ENCODE assay signal across 13 cellular contexts in genomic region chr2:234137400-234138014, GRCh38.
A peak's percentile ranks its signal among the peaks of the same experiment; 100 is the strongest.
DNase-seq lines count a peak whose midpoint lies in the region; ATAC-seq, FAIRE-seq and TF ChIP-seq lines count a peak whose summit lies in the region.
"Had no signal": no experiment of that assay in that cellular context is flagged by ENCODE, and none has a peak within 500 bp of the region (broad histone marks: within the 10 kb centered on the region; RNA-seq: fewer than 3 reads in every experiment).

No MANE protein-coding gene starts in this region.

- H3K9me2 ChIP-seq in GM23248 (ENCODE audit: insufficient read depth) = no peaks in the 10 kb centered on the region

- H3K4me2 ChIP-seq in A549 (peak overlapping the region; percentile 53), GM23248 (ENCODE audit: unreplicated experiment) (no peak overlapping the region)

- peak in 1 of 2 experiments; percentile 30; a peak in 3 of 5 replicates for TF ChIP-seq RAD21 in A549 (conservative IDR thresholded peaks at IDR 0.05 in 1 of 2, IDR thresholded peaks at IDR 0.05 in 1 of 2)

- TF ChIP-seq EP300 in A549 (IDR thresholded peaks at IDR 0.05) = no peak; a peak in 1 of 5 replicates

- H2AFZ ChIP-seq in GM23248 = no peak overlapping the region

- no peaks in the 10 kb centered on the region for H3F3A ChIP-seq in GM23248 (ENCODE audit: insufficient read depth)

- H3K4me1 ChIP-seq in A549 (peaks cover 33% of the 10 kb centered on the region), GM23248 (ENCODE audit: insufficient read depth) (0 out of 2 replicates have a peak, but pooled peaks cover 5% of the 10 kb centered on the region), RWPE2 (ENCODE audit: insufficient read depth, poor library complexity, severe bottlenecking) (peaks cover 37% of the 10 kb centered on the region)

- CTCF ChIA-PET in A549 (lab: Yijun Ruan, JAX) = interaction anchor here (0.9 to 3.3 kb wide), 8 partner anchors 21 to 408 kb away, joined by 5 to 33 read pairs (median 10); no protein-coding TSS in a partner anchor

- H3K9ac ChIP-seq in GM23248 = no peak overlapping the region
- H3K9ac ChIP-seq: BLaER1 treated with 17β-estradiol and CSF1 and Interleukin-3, amounts not matched to agents 10 nM and 100 nM had no signal

- no peaks in the 10 kb centered on the region for H4K20me1 ChIP-seq in GM23248 (ENCODE audit: insufficient read depth)
- H4K20me1 ChIP-seq: BLaER1 treated with 17β-estradiol and CSF1 and Interleukin-3, amounts not matched to agents 10 nM and 100 nM had no signal

- ATAC-seq in A549 = no peak
- peak; percentile 52 for ATAC-seq in RWPE2 (ENCODE audit: low read depth)
- no peak for ATAC-seq in HG02973 (IDR thresholded peaks at IDR 0.05; ENCODE audit: unreplicated experiment)
- ATAC-seq: right cardiac atrium had no signal

- H3K9me3 ChIP-seq in A549 = peaks cover 16% of the 10 kb centered on the region; the same call in 2 of the 3 replicates
- no peaks in the 10 kb centered on the region for H3K9me3 ChIP-seq in GM23248 (ENCODE audit: low read depth)
- H3K9me3 ChIP-seq in RWPE2 (ENCODE audit: severe bottlenecking) = no peaks in the 10 kb centered on the region

- H3K27ac ChIP-seq in A549 = peak overlapping the region; percentile 82 to 94
- H3K27ac ChIP-seq in GM23248 = no peak overlapping the region
- H3K27ac ChIP-seq in RWPE2 (ENCODE audit: poor library complexity, severe bottlenecking) = peak overlapping the region; percentile 89
- no peak overlapping the region for H3K27ac ChIP-seq in caudate nucleus (ENCODE audit: low read depth, low read length)
- H3K27ac ChIP-seq: cardiac muscle cell had no signal

- H3K4me3 ChIP-seq in A549 (no peak overlapping the region), GM23248 (no peak overlapping the region), RWPE2 (ENCODE audit: severe bottlenecking) (no peak overlapping the region), fibroblast of the aortic adventitia (ENCODE audit: low read depth, low read length) (no peak overlapping the region)
- H3K4me3 ChIP-seq: BLaER1 treated with 17β-estradiol and CSF1 and Interleukin-3, amounts not matched to agents 10 nM and 100 nM; cardiac muscle cell had no signal

- TF ChIP-seq CTCF in A549 (IDR thresholded peaks at IDR 0.05) (no peak), RWPE2 (IDR thresholded peaks at IDR 0.05; ENCODE audit: poor library complexity, severe bottlenecking) (no peak), fibroblast of the aortic adventitia (IDR thresholded peaks at IDR 0.05; ENCODE audit: insufficient read depth, low read length) (no peak)

- H3K27me3 ChIP-seq in GM23248 (replicated peaks; ENCODE audit: insufficient read depth) (no peaks in the 10 kb centered on the region), RWPE2 (ENCODE audit: insufficient read depth, poor library complexity, severe bottlenecking) (no peaks in the 10 kb centered on the region)
- H3K27me3 ChIP-seq: BLaER1 treated with 17β-estradiol and CSF1 and Interleukin-3, amounts not matched to agents 10 nM and 100 nM; cardiac muscle cell had no signal

- 66% methylated on average over 5 of the region's 6 CpGs for WGBS in A549 (ENCODE audit: missing lambda C conversion rate)
- 83 to 86% methylated on average over 6 of the region's 6 CpGs for WGBS in GM23248 (ENCODE audit: low coverage in 1 of 2, low lambda C conversion rate in 2 of 2, missing lambda C conversion rate in 2 of 2), 2 experiments

- POLR2A ChIA-PET in A549 (lab: Yijun Ruan, JAX) = interaction anchor here (0.5 to 0.7 kb wide), 2 partner anchors 117 to 225 kb away, joined by 3 read pairs; no protein-coding TSS in a partner anchor

- H3K79me2 ChIP-seq in GM23248 (ENCODE audit: insufficient read depth) = no peaks in the 10 kb centered on the region

- in situ Hi-C loops in GM23248 (cut with MboI) = loop anchor here (5.0 to 25.0 kb wide), 3 partner anchors 365 to 975 kb away; no protein-coding TSS in a partner anchor

- H3K36me3 ChIP-seq in GM23248 (ENCODE audit: low read depth) = no peaks in the 10 kb centered on the region
- no peaks in the 10 kb centered on the region for H3K36me3 ChIP-seq in RWPE2 (ENCODE audit: low read depth)
- H3K36me3 ChIP-seq: cardiac muscle cell had no signal

- FAIRE-seq in A549 (lab: Jason Lieb, UNC) = no peak

- TF ChIP-seq POLR2A in A549 (IDR thresholded peaks at IDR 0.05; ENCODE audit: low read length) = no peak

- DNase-seq in A549 (ENCODE audit: low read depth in 1 of 2, low spot score in 1 of 2) = peak; percentile 21 to 53
- DNase-seq in GM23248 = peak; percentile 37
- DNase-seq in RWPE2 (ENCODE audit: low spot score) = no peak
- DNase-seq in fibroblast of the aortic adventitia (ENCODE audit: low read depth) = peak; percentile 75
- DNase-seq in SKM-1 (lab: John Stamatoyannopoulos, UW; ENCODE audit: unreplicated experiment) = no peak
- no peak for DNase-seq in activated T-cell treated with anti-CD3 and anti-CD28 coated beads for 4 hours
- no peak for DNase-seq in caudate nucleus (lab: John Stamatoyannopoulos, UW)
- DNase-seq: activated CD8-positive, alpha-beta memory T cell treated with anti-CD3 and anti-CD28 coated beads, Interleukin-2, amount 50 U/mL, for 4 hours; NCI-H446 treated with DMSO at 0.1 percent for 48 hours; right cardiac atrium had no signal

TF ChIP-seq in A549, 52 proteins besides CTCF, POLR2A, EP300 and RAD21 (continues in another document):
- TF ChIP-seq NPAS2 (CRISPR knock-in tag; IDR thresholded peaks at IDR 0.05; ENCODE audit: borderline replicate concordance) (no peak), ZNF302 (CRISPR knock-in tag; IDR thresholded peaks at IDR 0.05) (no peak), ZSCAN20 (CRISPR knock-in tag; IDR thresholded peaks at IDR 0.05) (no peak), USF2 (IDR thresholded peaks at IDR 0.05) (no peak), HMGXB4 (CRISPR knock-in tag; IDR thresholded peaks at IDR 0.05; ENCODE audit: borderline replicate concordance) (no peak), TP53 (CRISPR knock-in tag; IDR thresholded peaks at IDR 0.05) (no peak), CEBPB (IDR thresholded peaks at IDR 0.05) (peak; percentile 22 to 66; a peak in 1 of 4 replicates), CHD4 (IDR thresholded peaks at IDR 0.05; ENCODE audit: borderline replicate concordance) (no peak), ZFP36 (IDR thresholded peaks at IDR 0.05; ENCODE audit: borderline replicate concordance, partially characterized antibody) (no peak), GATA3 (IDR thresholded peaks at IDR 0.05; ENCODE audit: borderline replicate concordance) (peak; percentile 54; the same call in 1 of the 2 replicates), RARB (CRISPR knock-in tag; IDR thresholded peaks at IDR 0.05) (no peak), HEYL (CRISPR knock-in tag; IDR thresholded peaks at IDR 0.05) (no peak), SMC3 (IDR thresholded peaks at IDR 0.05) (peak; percentile 19; the same call in 1 of the 3 replicates), JUN (IDR thresholded peaks at IDR 0.05) (peak in 1 of 2 experiments; percentile 23; a peak in 1 of 5 replicates), NR3C1 (IDR thresholded peaks at IDR 0.05) (no peak), MYC (IDR thresholded peaks at IDR 0.05; ENCODE audit: borderline replicate concordance, low read length) (no peak), JUNB (IDR thresholded peaks at IDR 0.05) (peak; percentile 55; the same call in 1 of the 2 replicates)
- TF ChIP-seq, protein P1, sequence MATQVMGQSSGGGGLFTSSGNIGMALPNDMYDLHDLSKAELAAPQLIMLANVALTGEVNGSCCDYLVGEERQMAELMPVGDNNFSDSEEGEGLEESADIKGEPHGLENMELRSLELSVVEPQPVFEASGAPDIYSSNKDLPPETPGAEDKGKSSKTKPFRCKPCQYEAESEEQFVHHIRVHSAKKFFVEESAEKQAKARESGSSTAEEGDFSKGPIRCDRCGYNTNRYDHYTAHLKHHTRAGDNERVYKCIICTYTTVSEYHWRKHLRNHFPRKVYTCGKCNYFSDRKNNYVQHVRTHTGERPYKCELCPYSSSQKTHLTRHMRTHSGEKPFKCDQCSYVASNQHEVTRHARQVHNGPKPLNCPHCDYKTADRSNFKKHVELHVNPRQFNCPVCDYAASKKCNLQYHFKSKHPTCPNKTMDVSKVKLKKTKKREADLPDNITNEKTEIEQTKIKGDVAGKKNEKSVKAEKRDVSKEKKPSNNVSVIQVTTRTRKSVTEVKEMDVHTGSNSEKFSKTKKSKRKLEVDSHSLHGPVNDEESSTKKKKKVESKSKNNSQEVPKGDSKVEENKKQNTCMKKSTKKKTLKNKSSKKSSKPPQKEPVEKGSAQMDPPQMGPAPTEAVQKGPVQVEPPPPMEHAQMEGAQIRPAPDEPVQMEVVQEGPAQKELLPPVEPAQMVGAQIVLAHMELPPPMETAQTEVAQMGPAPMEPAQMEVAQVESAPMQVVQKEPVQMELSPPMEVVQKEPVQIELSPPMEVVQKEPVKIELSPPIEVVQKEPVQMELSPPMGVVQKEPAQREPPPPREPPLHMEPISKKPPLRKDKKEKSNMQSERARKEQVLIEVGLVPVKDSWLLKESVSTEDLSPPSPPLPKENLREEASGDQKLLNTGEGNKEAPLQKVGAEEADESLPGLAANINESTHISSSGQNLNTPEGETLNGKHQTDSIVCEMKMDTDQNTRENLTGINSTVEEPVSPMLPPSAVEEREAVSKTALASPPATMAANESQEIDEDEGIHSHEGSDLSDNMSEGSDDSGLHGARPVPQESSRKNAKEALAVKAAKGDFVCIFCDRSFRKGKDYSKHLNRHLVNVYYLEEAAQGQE (IDR thresholded peaks at IDR 0.05) = no peak

Comparison
In these comparisons a context has a peak if more than half of its experiments do, and no peak if none do; other contexts are left out.
1. DNase-seq: peak in A549 (2 of 2), GM23248 (single experiment) and fibroblast of the aortic adventitia (single experiment); none in RWPE2 (single experiment), SKM-1 (single experiment), activated T-cell treated with anti-CD3 and anti-CD28 coated beads for 4 hours (single experiment) and caudate nucleus (0 of 61).
2. H3K27ac ChIP-seq: peak in A549 (2 of 2) and RWPE2 (single experiment); none in GM23248 (single experiment) and caudate nucleus (single experiment).